ENCODE assay signal across 9 cellular contexts in genomic region chr4:70183168-70183939, GRCh38. TPM values are rescaled to one million over a fixed set of nuclear protein-coding genes. Genes with fewer than 3 reads are reported as not detected.
DNase-seq lines count a peak whose midpoint lies in the region; ATAC-seq, FAIRE-seq and TF ChIP-seq lines count a peak whose summit lies in the region.
"Had no signal": no experiment of that assay in that cellular context is flagged by ENCODE, and none has a peak within 500 bp of the region (broad histone marks: within the 10 kb centered on the region; RNA-seq: fewer than 3 reads in every experiment).

No MANE protein-coding gene starts in this region.

- H3K27ac Mint-ChIP-seq in nephron progenitor cell = no peak overlapping the region

- H3K36me3 ChIP-seq in bronchial epithelial cell (ENCODE audit: control insufficient read depth, insufficient read depth, low read length) = no peaks in the 10 kb centered on the region

- H3K9me3 Mint-ChIP-seq in nephron progenitor cell = no peaks in the 10 kb centered on the region

- FAIRE-seq in bronchial epithelial cell (lab: Jason Lieb, UNC) = no peak
- FAIRE-seq: TTC549 had no signal

- H3K36me3 Mint-ChIP-seq in nephron progenitor cell (ENCODE audit: low read depth) = no peaks in the 10 kb centered on the region

- H3K27ac ChIP-seq in C4-2B = no peak overlapping the region

- H3K4me1 Mint-ChIP-seq in nephron progenitor cell = no peaks in the 10 kb centered on the region

- no peaks in the 10 kb centered on the region for H3K27me3 ChIP-seq in bronchial epithelial cell (ENCODE audit: control insufficient read depth, insufficient read depth, low read length)

- TF ChIP-seq POLR2A in GM18505 (IDR thresholded peaks at IDR 0.05; ENCODE audit: borderline replicate concordance, extremely low read depth, insufficient read depth, insufficient read length) = no peak

- no peak overlapping the region for H3K4me3 ChIP-seq in bronchial epithelial cell (ENCODE audit: low read depth, low read length)

- peak; percentile 91 for TF ChIP-seq CTCF in C4-2B (conservative IDR thresholded peaks at IDR 0.05)
- TF ChIP-seq CTCF in bronchial epithelial cell (IDR thresholded peaks at IDR 0.05; ENCODE audit: insufficient read depth, low read length, severe bottlenecking) = peak; percentile 78
- TF ChIP-seq CTCF in nephron progenitor cell (IDR thresholded peaks at IDR 0.05) = peak; percentile 86

- peak; percentile 0 for DNase-seq in NCI-H524 treated with DMSO at 0.1 percent for 48 hours (lab: John Stamatoyannopoulos, UW)
- DNase-seq in bronchial epithelial cell (ENCODE audit: low read depth) = peak; percentile 44
- peak; percentile 50 for DNase-seq in nephron progenitor cell
- DNase-seq in inferior parietal cortex (ENCODE audit: extremely low spot score) = no peak
- DNase-seq in activated naive CD4-positive, alpha-beta T cell treated with Interleukin-2 at 50 U/mL for 16 hours = no peak

- H3K4me3 Mint-ChIP-seq in nephron progenitor cell = no peak overlapping the region

- no peaks in the 10 kb centered on the region for H3K27me3 Mint-ChIP-seq in nephron progenitor cell (ENCODE audit: low read depth, poor library complexity)

- ATAC-seq in GM18505 (IDR thresholded peaks at IDR 0.05; ENCODE audit: unreplicated experiment) = peak; percentile 91
- ATAC-seq in HG02981 (IDR thresholded peaks at IDR 0.05; ENCODE audit: unreplicated experiment) = peak; percentile 86

RNA-seq across cellular contexts. Expression of gene ODAM, which starts 12.2 kb away (rescaled TPM):
- not detected in 2 replicates for total RNA-seq in bronchial epithelial cell

RNA-seq across cellular contexts. Expression of gene PRR27, which starts 29.3 kb away (rescaled TPM):
- total RNA-seq in bronchial epithelial cell = not detected in 2 replicates

RNA-seq across cellular contexts. Expression of gene FDCSP, which starts 42.6 kb away (rescaled TPM):
- total RNA-seq in bronchial epithelial cell = not detected in 2 replicates

RNA-seq across cellular contexts. Expression of gene CSN3, which starts 59.0 kb away (rescaled TPM):
- total RNA-seq in bronchial epithelial cell = not detected in 2 replicates

Comparison
In these comparisons a context has a peak if more than half of its experiments do, and no peak if none do; other contexts are left out.
1. DNase-seq: peak in NCI-H524 treated with DMSO at 0.1 percent for 48 hours (single experiment), bronchial epithelial cell (single experiment) and nephron progenitor cell (single experiment); none in inferior parietal cortex (single experiment) and activated naive CD4-positive, alpha-beta T cell treated with Interleukin-2 at 50 U/mL for 16 hours (single experiment).
2. Peak in every context shown above with its lines, with median percentiles within 50 percentile points of each other: CTCF ChIP-seq.